ENCODE assay signal across 1 cellular context in the genomic region with DNA sequence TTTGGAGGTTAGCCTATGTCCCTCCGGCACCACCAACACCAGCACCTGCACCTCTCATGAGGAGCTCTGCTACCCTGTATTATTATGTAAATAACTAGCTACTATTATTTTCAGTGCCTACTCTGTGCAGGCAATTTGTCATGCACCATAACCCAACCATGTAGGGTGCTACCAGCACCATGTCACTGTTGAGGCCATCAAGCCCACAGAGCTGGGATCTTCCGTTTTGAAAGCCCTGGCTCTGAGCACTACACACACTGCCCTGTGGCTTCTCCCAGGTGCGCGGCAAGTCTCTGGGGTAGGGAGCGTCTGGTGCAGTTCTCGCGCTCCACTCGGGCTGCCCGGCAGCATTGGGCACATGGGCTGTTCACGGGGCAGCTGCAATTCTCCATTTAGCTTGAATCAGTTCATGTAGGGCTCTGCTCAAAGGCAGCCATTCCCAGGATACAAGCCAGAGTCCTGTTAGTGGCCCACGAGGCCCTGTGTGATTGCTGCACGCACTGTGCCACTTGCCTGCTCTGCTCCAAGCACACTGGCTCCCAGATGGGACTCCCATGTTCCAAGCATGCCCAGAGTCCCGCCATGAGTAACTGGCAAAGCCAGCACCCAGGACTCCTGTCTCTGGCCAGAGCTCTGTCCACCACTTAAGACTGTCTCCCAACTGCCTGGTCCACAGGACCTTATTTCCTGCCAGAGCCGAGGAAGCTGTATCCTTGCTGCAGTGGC.
TF ChIP-seq lines count a peak whose summit lies in the region.

No MANE protein-coding gene starts in this region.

TF ChIP-seq in WTC11, 78 proteins besides CTCF, POLR2A, EP300 and RAD21 (continued from another document):
- TF ChIP-seq GTF2I (CRISPR knock-in tag; conservative IDR thresholded peaks at IDR 0.05) = no peak
- no peak for TF ChIP-seq HMGA2 (CRISPR knock-in tag; IDR thresholded peaks at IDR 0.05)
- TF ChIP-seq, protein P1, sequence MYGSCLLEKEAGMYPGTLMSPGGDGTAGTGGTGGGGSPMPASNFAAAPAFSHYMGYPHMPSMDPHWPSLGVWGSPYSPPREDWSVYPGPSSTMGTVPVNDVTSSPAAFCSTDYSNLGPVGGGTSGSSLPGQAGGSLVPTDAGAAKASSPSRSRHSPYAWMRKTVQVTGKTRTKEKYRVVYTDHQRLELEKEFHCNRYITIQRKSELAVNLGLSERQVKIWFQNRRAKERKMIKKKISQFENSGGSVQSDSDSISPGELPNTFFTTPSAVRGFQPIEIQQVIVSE (CRISPR knock-in tag; IDR thresholded peaks at IDR 0.05; ENCODE audit: borderline replicate concordance) = no peak
- TF ChIP-seq JAZF1 (CRISPR knock-in tag; IDR thresholded peaks at IDR 0.05) = no peak
- no peak for TF ChIP-seq EMX1 (CRISPR knock-in tag; IDR thresholded peaks at IDR 0.05)
- TF ChIP-seq NR2C2 (CRISPR knock-in tag; IDR thresholded peaks at IDR 0.05) = no peak
- TF ChIP-seq, protein P2, sequence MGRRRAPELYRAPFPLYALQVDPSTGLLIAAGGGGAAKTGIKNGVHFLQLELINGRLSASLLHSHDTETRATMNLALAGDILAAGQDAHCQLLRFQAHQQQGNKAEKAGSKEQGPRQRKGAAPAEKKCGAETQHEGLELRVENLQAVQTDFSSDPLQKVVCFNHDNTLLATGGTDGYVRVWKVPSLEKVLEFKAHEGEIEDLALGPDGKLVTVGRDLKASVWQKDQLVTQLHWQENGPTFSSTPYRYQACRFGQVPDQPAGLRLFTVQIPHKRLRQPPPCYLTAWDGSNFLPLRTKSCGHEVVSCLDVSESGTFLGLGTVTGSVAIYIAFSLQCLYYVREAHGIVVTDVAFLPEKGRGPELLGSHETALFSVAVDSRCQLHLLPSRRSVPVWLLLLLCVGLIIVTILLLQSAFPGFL (CRISPR knock-in tag; IDR thresholded peaks at IDR 0.05; ENCODE audit: borderline replicate concordance) = no peak
- no peak for TF ChIP-seq ETV6 (CRISPR knock-in tag; IDR thresholded peaks at IDR 0.05)
- TF ChIP-seq TCF7 (CRISPR knock-in tag; IDR thresholded peaks at IDR 0.05; ENCODE audit: low read depth) = no peak
- TF ChIP-seq, protein P3, sequence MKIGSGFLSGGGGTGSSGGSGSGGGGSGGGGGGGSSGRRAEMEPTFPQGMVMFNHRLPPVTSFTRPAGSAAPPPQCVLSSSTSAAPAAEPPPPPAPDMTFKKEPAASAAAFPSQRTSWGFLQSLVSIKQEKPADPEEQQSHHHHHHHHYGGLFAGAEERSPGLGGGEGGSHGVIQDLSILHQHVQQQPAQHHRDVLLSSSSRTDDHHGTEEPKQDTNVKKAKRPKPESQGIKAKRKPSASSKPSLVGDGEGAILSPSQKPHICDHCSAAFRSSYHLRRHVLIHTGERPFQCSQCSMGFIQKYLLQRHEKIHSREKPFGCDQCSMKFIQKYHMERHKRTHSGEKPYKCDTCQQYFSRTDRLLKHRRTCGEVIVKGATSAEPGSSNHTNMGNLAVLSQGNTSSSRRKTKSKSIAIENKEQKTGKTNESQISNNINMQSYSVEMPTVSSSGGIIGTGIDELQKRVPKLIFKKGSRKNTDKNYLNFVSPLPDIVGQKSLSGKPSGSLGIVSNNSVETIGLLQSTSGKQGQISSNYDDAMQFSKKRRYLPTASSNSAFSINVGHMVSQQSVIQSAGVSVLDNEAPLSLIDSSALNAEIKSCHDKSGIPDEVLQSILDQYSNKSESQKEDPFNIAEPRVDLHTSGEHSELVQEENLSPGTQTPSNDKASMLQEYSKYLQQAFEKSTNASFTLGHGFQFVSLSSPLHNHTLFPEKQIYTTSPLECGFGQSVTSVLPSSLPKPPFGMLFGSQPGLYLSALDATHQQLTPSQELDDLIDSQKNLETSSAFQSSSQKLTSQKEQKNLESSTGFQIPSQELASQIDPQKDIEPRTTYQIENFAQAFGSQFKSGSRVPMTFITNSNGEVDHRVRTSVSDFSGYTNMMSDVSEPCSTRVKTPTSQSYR (CRISPR knock-in tag; IDR thresholded peaks at IDR 0.05) = no peak
- no peak for TF ChIP-seq PRRX2 (CRISPR knock-in tag; IDR thresholded peaks at IDR 0.05)
- no peak for TF ChIP-seq RELA (CRISPR knock-in tag; IDR thresholded peaks at IDR 0.05; ENCODE audit: borderline replicate concordance)
- no peak for TF ChIP-seq TEAD4 (CRISPR knock-in tag; IDR thresholded peaks at IDR 0.05)
